Comparison of ENCODE assay signal across 25 cellular contexts in genomic region chr20:8811801-8812594, GRCh38.
DNase-seq lines count a peak whose midpoint lies in the region; ATAC-seq, FAIRE-seq and TF ChIP-seq lines count a peak whose summit lies in the region.
"Had no signal": no experiment of that assay in that cellular context is flagged by ENCODE, and none has a peak within 500 bp of the region (broad histone marks: within the 10 kb centered on the region; RNA-seq: fewer than 3 reads in every experiment).

No MANE protein-coding gene starts in this region.

- H2BK5ac ChIP-seq in H1 (ENCODE audit: low read depth, low read length) (peak overlapping the region; percentile 38; the same call in 1 of the 2 replicates), mesenchymal stem cell (ENCODE audit: low read depth, low read length, poor library complexity, severe bottlenecking) (no peak overlapping the region)

- no peak overlapping the region for H3K4me3 Mint-ChIP-seq in CD8-positive, alpha-beta memory T cell
- H3K4me3 Mint-ChIP-seq: activated B cell treated with CpG ODN at 0.5 μM for 24 hours; activated naive CD8-positive, alpha-beta T cell treated with anti-CD3 and anti-CD28 coated beads for 36 hours; CD4-positive, alpha-beta T cell; T-helper 2 cell treated with Interferon-gamma antibody and Interleukin-4, amounts not matched to agents 5 μg/mL and 100 μg/mL, for 36 hours had no signal

- H3K36me3 ChIP-seq in HepG2 (replicated peaks in 1 of 2; ENCODE audit: control insufficient read depth in 1 of 2, insufficient read depth in 2 of 2, low read length in 2 of 2) (peaks cover 0 to 4% of the 10 kb centered on the region in 2 experiments; a peak in 1 of 5 replicates), right lobe of liver (no peaks in the 10 kb centered on the region), H1 (ENCODE audit: control insufficient read depth in 2 of 4, insufficient read depth in 4 of 4, low read length in 3 of 4) (no peaks in the 10 kb centered on the region), mesenchymal stem cell (ENCODE audit: control insufficient read depth in 1 of 2, insufficient read depth in 2 of 2, low read depth in 1 of 2, low read length in 2 of 2) (no peaks in the 10 kb centered on the region)
- no peaks in the 10 kb centered on the region for H3K36me3 ChIP-seq in CD8-positive, alpha-beta memory T cell (ENCODE audit: insufficient read depth, low read length)
- H3K36me3 ChIP-seq: lower lobe of right lung had no signal

- no peaks in the 10 kb centered on the region for H3K27me3 ChIP-seq in HepG2 (ENCODE audit: control insufficient read depth in 1 of 2, insufficient read depth in 2 of 2, low read length in 2 of 2)
- no peaks in the 10 kb centered on the region for H3K27me3 ChIP-seq in right lobe of liver
- no peaks in the 10 kb centered on the region for H3K27me3 ChIP-seq in H1 (replicated peaks in 1 of 4; ENCODE audit: control insufficient read depth in 3 of 4, extremely low read depth in 1 of 4, insufficient read depth in 3 of 4, low read length in 3 of 4)
- no peaks in the 10 kb centered on the region for H3K27me3 ChIP-seq in mesenchymal stem cell (ENCODE audit: control insufficient read depth in 1 of 2, insufficient read depth in 1 of 2, low read length in 2 of 2)
- no peaks in the 10 kb centered on the region for H3K27me3 ChIP-seq in CD8-positive, alpha-beta memory T cell (ENCODE audit: insufficient read depth, low read length, poor library complexity, severe bottlenecking)

- H3K9me3 Mint-ChIP-seq in CD8-positive, alpha-beta memory T cell = peaks cover 0 to 2% (median 0%) of the 10 kb centered on the region in 5 donors
- H3K9me3 Mint-ChIP-seq: activated B cell treated with CpG ODN at 0.5 μM for 24 hours; activated naive CD8-positive, alpha-beta T cell treated with anti-CD3 and anti-CD28 coated beads for 36 hours; CD4-positive, alpha-beta T cell; T-helper 2 cell treated with Interferon-gamma antibody and Interleukin-4, amounts not matched to agents 5 μg/mL and 100 μg/mL, for 36 hours had no signal

- peak overlapping the region; percentile 76 for H2BK120ac ChIP-seq in H1 (replicated peaks; ENCODE audit: low read depth, low read length)
- H2BK120ac ChIP-seq in mesenchymal stem cell (ENCODE audit: low read depth, low read length) = no peak overlapping the region

- POLR2A ChIA-PET in HepG2 (lab: Yijun Ruan, JAX) = no interaction called here
- POLR2A ChIA-PET in H1 (lab: Charles Lee; ENCODE audit: partially characterized antibody) = interaction anchor here (0.6 kb wide), 1 partner anchor 403 kb away, joined by 4 read pairs; no protein-coding TSS in a partner anchor
- POLR2A ChIA-PET in CD8-positive, alpha-beta memory T cell (lab: Charles Lee) = no interaction called here

- H3K79me2 ChIP-seq in HepG2 (ENCODE audit: insufficient read depth, low read length) = no peaks in the 10 kb centered on the region
- no peaks in the 10 kb centered on the region for H3K79me2 ChIP-seq in H1 (ENCODE audit: control insufficient read depth in 1 of 2, insufficient read depth in 2 of 2, low read length in 2 of 2)

- H2BK20ac ChIP-seq in H1 (ENCODE audit: low read length) = peak overlapping the region; percentile 73; the same call in 1 of the 2 replicates

- TF ChIP-seq RAD21 in HepG2 (CRISPR knock-in tag; IDR thresholded peaks at IDR 0.05) = no peak
- no peak for TF ChIP-seq RAD21 in H1 (IDR thresholded peaks at IDR 0.05 in 1 of 2, conservative IDR thresholded peaks at IDR 0.05 in 1 of 2; ENCODE audit: low read depth in 2 of 2, low read length in 2 of 2)

- peak overlapping the region; percentile 70 for H4K91ac ChIP-seq in H1 (replicated peaks; ENCODE audit: insufficient read length, low read length)
- no peak overlapping the region for H4K91ac ChIP-seq in mesenchymal stem cell (ENCODE audit: low read length)

- CTCF ChIA-PET in HepG2 (lab: Yijun Ruan, JAX; ENCODE audit: low intra/inter-chr PET ratio, low total read pairs) (no interaction called here), H1 (lab: Charles Lee; ENCODE audit: partially characterized antibody) (interaction anchor here (0.5 to 1.9 kb wide), 11 partner anchors 8 to 368 kb away, joined by 3 to 7 read pairs (median 4); no protein-coding TSS in a partner anchor)
- CTCF ChIA-PET in CD8-positive, alpha-beta memory T cell (lab: Charles Lee) = no interaction called here

- H3K18ac ChIP-seq in H1 (ENCODE audit: extremely low read depth, low read length) (peak overlapping the region; percentile 3; the same call in 1 of the 2 replicates), mesenchymal stem cell (ENCODE audit: low read depth in 1 of 2, low read length in 2 of 2) (no peak overlapping the region)

- peak overlapping the region; percentile 45; the same call in 1 of the 2 replicates for H2AK5ac ChIP-seq in H1 (ENCODE audit: low read depth, low read length)
- peak overlapping the region; percentile 35 for H2AK5ac ChIP-seq in mesenchymal stem cell (ENCODE audit: low read length, severe bottlenecking)

- H3K23me2 ChIP-seq in H1 (ENCODE audit: low read depth, low read length) = no peaks in the 10 kb centered on the region; the same call in 1 of the 2 replicates

- DNase-seq in HepG2 (ENCODE audit: low spot score) (no peak), right lobe of liver (no peak), H1 (ENCODE audit: low read depth in 1 of 2, low spot score in 2 of 2) (peak in 1 of 2 experiments; percentile 52), mesenchymal stem cell (no peak), middle frontal gyrus (ENCODE audit: extremely low spot score, low spot score) (no peak)
- DNase-seq in stimulated activated naive CD4-positive, alpha-beta T cell treated with Interleukin-2 at 50 U/mL for 16 hours (lab: John Stamatoyannopoulos, UW) = no peak
- DNase-seq in CD8-positive, alpha-beta memory T cell = no peak
- DNase-seq: activated B cell treated with CpG ODN at 0.5 μM for 24 hours; activated CD4-positive, alpha-beta T cell treated with anti-CD3 and anti-CD28 coated beads, Interleukin-2, amount 50 U/mL, for 48 hours; activated CD8-positive, alpha-beta memory T cell treated with anti-CD3 and anti-CD28 coated beads, Interleukin-2, amount 50 U/mL, for 48 hours; activated naive CD8-positive, alpha-beta T cell treated with anti-CD3 and anti-CD28 coated beads for 36 hours; CD4-positive, alpha-beta T cell; DMS 273 treated with DMSO at 0.1 percent for 48 hours; effector CD8-positive, alpha-beta T cell; HCEC 1CT; MM.1S; NCI-H1694; stimulated activated CD4-positive, alpha-beta T cell treated with anti-CD3 and anti-CD28 coated beads, Interleukin-4, amount 100 ng/mL, for 24 hours had no signal

- H3K14ac ChIP-seq in H1 (ENCODE audit: insufficient read length) (no peak overlapping the region), mesenchymal stem cell (ENCODE audit: low read length in 2 of 2) (no peak overlapping the region)

- H3K9me3 ChIP-seq in HepG2 (ENCODE audit: low read length) (no peaks in the 10 kb centered on the region), right lobe of liver (no peaks in the 10 kb centered on the region), H1 (ENCODE audit: insufficient read depth in 2 of 2, low read depth in 1 of 2, low read length in 1 of 2) (no peaks in the 10 kb centered on the region), mesenchymal stem cell (ENCODE audit: control insufficient read depth, low read length) (no peaks in the 10 kb centered on the region)
- no peaks in the 10 kb centered on the region for H3K9me3 ChIP-seq in CD8-positive, alpha-beta memory T cell (ENCODE audit: low read length)
- H3K9me3 ChIP-seq: lower lobe of right lung had no signal

- FAIRE-seq in HepG2 (lab: Jason Lieb, UNC) = no peak
- FAIRE-seq in H1 (lab: Jason Lieb, UNC) = peak; percentile 60
- FAIRE-seq: astrocyte, G401.6, GM18507 had no signal

- H3K27ac ChIP-seq in HepG2 (ENCODE audit: extremely low read length, insufficient read depth, low read length) = no peak overlapping the region
- no peak overlapping the region for H3K27ac ChIP-seq in right lobe of liver
- no peak overlapping the region for H3K27ac ChIP-seq in H1 (ENCODE audit: low read depth, low read length)
- H3K27ac ChIP-seq in mesenchymal stem cell (ENCODE audit: low read length, poor library complexity, severe bottlenecking) = no peak overlapping the region
- H3K27ac ChIP-seq in CD8-positive, alpha-beta memory T cell (ENCODE audit: low read depth, low read length) = no peak overlapping the region
- H3K27ac ChIP-seq: RWPE1 had no signal

- WGBS in HepG2 (ENCODE audit: low lambda C conversion rate) = 96% methylated on average over 11 of the region's 11 CpGs
- WGBS in right lobe of liver (ENCODE audit: insufficient coverage, low coverage, low lambda C conversion rate, missing lambda C conversion rate) = 83% methylated on average over 9 of the region's 11 CpGs
- 64% methylated on average over 11 of the region's 11 CpGs; no CpG with 5 or more reads in 1 of the 2 experiments for WGBS in H1 (ENCODE audit: extremely low coverage in 1 of 2, insufficient coverage in 1 of 2, insufficient read length in 1 of 2, insufficient replicate concordance in 2 of 2, low coverage in 1 of 2, low lambda C conversion rate in 2 of 2, missing lambda C conversion rate in 1 of 2), 2 experiments
- 92% methylated on average over 10 of the region's 11 CpGs for WGBS in mesenchymal stem cell

- H2BK12ac ChIP-seq in H1 (ENCODE audit: low read depth, low read length) (peak overlapping the region; percentile 5; the same call in 1 of the 2 replicates), mesenchymal stem cell (ENCODE audit: low read length in 2 of 2) (no peak overlapping the region)

- H2AFZ ChIP-seq in HepG2 (ENCODE audit: low read length) = no peak overlapping the region
- 0 out of 2 replicates have a peak overlapping the region, but pooled peaks have one; percentile 17 for H2AFZ ChIP-seq in H1 (ENCODE audit: low read length)
- H2AFZ ChIP-seq in mesenchymal stem cell (ENCODE audit: low read depth, low read length) = no peak overlapping the region

- H3K4ac ChIP-seq in H1 (replicated peaks; ENCODE audit: insufficient read length, low read depth, low read length) (peak overlapping the region; percentile 34), mesenchymal stem cell (ENCODE audit: low read depth in 1 of 2, low read length in 2 of 2) (no peak overlapping the region)

- H3K79me1 ChIP-seq in H1 (ENCODE audit: low read depth, low read length) (no peaks in the 10 kb centered on the region), mesenchymal stem cell (replicated peaks; ENCODE audit: low read length, poor library complexity, severe bottlenecking) (no peaks in the 10 kb centered on the region)

- peak overlapping the region; percentile 68 for H4K5ac ChIP-seq in H1 (ENCODE audit: insufficient read length, low read depth, low read length)

- H3K56ac ChIP-seq in H1 (replicated peaks; ENCODE audit: insufficient read length, low read depth, low read length) = no peak overlapping the region

- TF ChIP-seq CTCF in HepG2 (CRISPR knock-in tag; IDR thresholded peaks at IDR 0.05) (no peak), right lobe of liver (IDR thresholded peaks at IDR 0.05) (no peak), H1 (IDR thresholded peaks at IDR 0.05; ENCODE audit: control extremely low read depth in 1 of 3, insufficient read depth in 1 of 3, low read depth in 1 of 3, low read length in 3 of 3) (0 out of 4 replicates have a peak, but pooled peaks of 1 of the 3 experiments have one; percentile 5)

- no peak for ATAC-seq in HepG2
- ATAC-seq in right lobe of liver = no peak
- no peak for ATAC-seq in GM19395 (IDR thresholded peaks at IDR 0.05; ENCODE audit: unreplicated experiment)

- H3K9ac ChIP-seq in HepG2 (ENCODE audit: insufficient read depth, low read depth, low read length) (no peak overlapping the region), H1 (replicated peaks in 1 of 4; ENCODE audit: extremely low read depth in 1 of 4, low read depth in 3 of 4, low read length in 3 of 4) (no peak overlapping the region), mesenchymal stem cell (ENCODE audit: low read length) (no peak overlapping the region)

- H2BK15ac ChIP-seq in H1 (ENCODE audit: low read length) (no peak overlapping the region), mesenchymal stem cell (ENCODE audit: low read depth, poor library complexity, severe bottlenecking) (no peak overlapping the region)

- H3K4me1 Mint-ChIP-seq in CD8-positive, alpha-beta memory T cell = no peaks in the 10 kb centered on the region
- H3K4me1 Mint-ChIP-seq: activated B cell treated with CpG ODN at 0.5 μM for 24 hours; activated naive CD8-positive, alpha-beta T cell treated with anti-CD3 and anti-CD28 coated beads for 36 hours had no signal

- H4K8ac ChIP-seq in H1 (ENCODE audit: extremely low read depth, insufficient read depth, low read length) (no peak overlapping the region), mesenchymal stem cell (ENCODE audit: low read length) (no peak overlapping the region)

- peaks cover 0 to 2% (median 1%) of the 10 kb centered on the region in 3 donors for H3K36me3 Mint-ChIP-seq in CD8-positive, alpha-beta memory T cell
- H3K36me3 Mint-ChIP-seq: activated naive CD8-positive, alpha-beta T cell treated with anti-CD3 and anti-CD28 coated beads for 36 hours had no signal

- no peak overlapping the region for H3K27ac Mint-ChIP-seq in CD8-positive, alpha-beta memory T cell
- H3K27ac Mint-ChIP-seq: activated B cell treated with CpG ODN at 0.5 μM for 24 hours; activated naive CD8-positive, alpha-beta T cell treated with anti-CD3 and anti-CD28 coated beads for 36 hours; CD4-positive, alpha-beta T cell; T-helper 2 cell treated with Interferon-gamma antibody and Interleukin-4, amounts not matched to agents 5 μg/mL and 100 μg/mL, for 36 hours had no signal

- in situ Hi-C loops in HepG2 (cut with HindIII; ENCODE audit: extremely low pct_ligation_motif_present, low pct_unique_long_range_greater_than_20kb) = no loop called here

- no peaks in the 10 kb centered on the region for H4K20me1 ChIP-seq in HepG2 (ENCODE audit: insufficient read depth, low read length)
- no peaks in the 10 kb centered on the region for H4K20me1 ChIP-seq in H1 (replicated peaks in 1 of 2; ENCODE audit: control insufficient read depth in 1 of 2, insufficient read depth in 2 of 2, low read length in 2 of 2)

- H3K4me3 ChIP-seq in HepG2 (replicated peaks in 1 of 3; ENCODE audit: insufficient read depth in 1 of 3, low read depth in 2 of 3, low read length in 3 of 3) (no peak overlapping the region), right lobe of liver (no peak overlapping the region), H1 (ENCODE audit: extremely low read depth in 1 of 4, insufficient read depth in 2 of 4, low read depth in 3 of 4, low read length in 4 of 4) (peak overlapping the region in 1 of 4 experiments; percentile 12; a peak in 1 of 8 replicates), mesenchymal stem cell (ENCODE audit: insufficient read depth in 1 of 2, low read depth in 1 of 2, low read length in 2 of 2) (no peak overlapping the region)
- H3K4me3 ChIP-seq in CD8-positive, alpha-beta memory T cell (ENCODE audit: low read length) = no peak overlapping the region
- H3K4me3 ChIP-seq: lower lobe of right lung had no signal

- no peak overlapping the region for H3K4me2 ChIP-seq in HepG2 (ENCODE audit: low read depth, low read length)
- H3K4me2 ChIP-seq in H1 (ENCODE audit: insufficient read depth in 1 of 2, low read depth in 2 of 2, low read length in 2 of 2) = peak overlapping the region; percentile 31 to 54; a peak in 3 of 4 replicates
- H3K4me2 ChIP-seq in mesenchymal stem cell (ENCODE audit: low read length, poor library complexity, severe bottlenecking) = no peak overlapping the region

- H3K23ac ChIP-seq in H1 (ENCODE audit: insufficient read length) (no peak overlapping the region), mesenchymal stem cell (ENCODE audit: low read length in 2 of 2) (no peak overlapping the region)

- H3K27me3 Mint-ChIP-seq in CD8-positive, alpha-beta memory T cell = no peaks in the 10 kb centered on the region
- H3K27me3 Mint-ChIP-seq: activated B cell treated with CpG ODN at 0.5 μM for 24 hours; activated naive CD8-positive, alpha-beta T cell treated with anti-CD3 and anti-CD28 coated beads for 36 hours; CD4-positive, alpha-beta T cell had no signal

- H3K4me1 ChIP-seq in HepG2 (ENCODE audit: insufficient read depth, low read length) (peaks cover 69% of the 10 kb centered on the region), right lobe of liver (peaks cover 0 to 9% (median 2%) of the 10 kb centered on the region in 4 donors), H1 (replicated peaks in 1 of 4; ENCODE audit: control insufficient read depth in 3 of 4, insufficient read depth in 4 of 4, low read length in 3 of 4) (peaks cover 3 to 26% (median 23%) of the 10 kb centered on the region in 4 experiments), mesenchymal stem cell (ENCODE audit: control insufficient read depth, insufficient read depth, low read depth, low read length) (peaks cover 9% of the 10 kb centered on the region)
- no peaks in the 10 kb centered on the region for H3K4me1 ChIP-seq in CD8-positive, alpha-beta memory T cell (ENCODE audit: insufficient read depth, low read length)

- intact Hi-C loops in HepG2 (cut with micrococcal nuclease; ENCODE audit: unreplicated experiment) (no loop called here), right lobe of liver (cut with DNase I) (no loop called here)

- no TSS peak for BruUV-seq in HepG2 (replicated peaks; lab: Mats Ljungman, UMichigan)

- no peak for TF ChIP-seq EP300 in HepG2 (IDR thresholded peaks at IDR 0.05; ENCODE audit: low read depth in 2 of 2, low read length in 2 of 2)
- no peak for TF ChIP-seq EP300 in HepG2 (CRISPR knock-in tag; IDR thresholded peaks at IDR 0.05; ENCODE audit: borderline replicate concordance)
- TF ChIP-seq EP300 in H1 (IDR thresholded peaks at IDR 0.05; ENCODE audit: borderline replicate concordance in 1 of 2, low read depth in 2 of 2, low read length in 2 of 2) = no peak

- TF ChIP-seq POLR2A in HepG2 (IDR thresholded peaks at IDR 0.05; ENCODE audit: insufficient read depth in 1 of 2, low read depth in 2 of 2, low read length in 2 of 2) (no peak), right lobe of liver (IDR thresholded peaks at IDR 0.05) (no peak), H1 (IDR thresholded peaks at IDR 0.05; ENCODE audit: control extremely low read depth in 1 of 2, low read depth in 2 of 2, low read length in 2 of 2) (no peak)

Comparison
In these comparisons a context has a peak if more than half of its experiments do, and no peak if none do; other contexts are left out.
1. H3K4me2 ChIP-seq: peak in H1 (2 of 2); none in HepG2 (single experiment) and mesenchymal stem cell (single experiment).